21 cellular contexts compared by ENCODE assay signal in the genomic region with DNA sequence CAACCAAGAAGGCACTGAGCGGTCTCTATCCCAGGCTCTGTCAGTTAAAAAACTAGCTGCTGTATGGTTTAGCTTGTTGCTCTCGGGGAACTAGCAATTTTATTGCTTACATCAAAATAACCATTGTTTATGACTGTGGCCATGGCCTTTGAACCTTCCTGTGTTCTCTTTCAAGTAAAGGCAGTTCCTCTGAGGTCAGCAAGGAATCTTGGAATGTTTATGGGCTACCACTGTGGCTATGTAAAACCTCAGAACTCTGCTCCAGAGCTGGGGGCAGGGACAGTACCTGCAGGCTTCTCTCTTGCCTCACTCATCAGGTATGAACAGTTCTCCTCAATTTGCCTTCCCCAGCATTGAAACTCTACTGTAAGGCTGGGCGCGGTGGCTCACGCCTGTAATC.
DNase-seq lines count a peak whose midpoint lies in the region; ATAC-seq, FAIRE-seq and TF ChIP-seq lines count a peak whose summit lies in the region.
"Had no signal": no experiment of that assay in that cellular context is flagged by ENCODE, and none has a peak within 500 bp of the region (broad histone marks: within the 10 kb centered on the region; RNA-seq: fewer than 3 reads in every experiment).

No MANE protein-coding gene starts in this region.

- FAIRE-seq in urothelium cell line (lab: Jason Lieb, UNC), result no peak
- FAIRE-seq: GM12891 had no signal

- no peak for ATAC-seq in GM18519 (IDR thresholded peaks at IDR 0.05; ENCODE audit: low FRiP score, unreplicated experiment)
- ATAC-seq in GM21825 (IDR thresholded peaks at IDR 0.05; ENCODE audit: unreplicated experiment), result no peak
- ATAC-seq in HG03460 (IDR thresholded peaks at IDR 0.05; ENCODE audit: unreplicated experiment), result no peak
- ATAC-seq: activated CD4-positive, alpha-beta T cell treated with anti-CD3 and anti-CD28 coated beads for 36 hours; naive thymus-derived CD8-positive, alpha-beta T cell had no signal

- H3K4me3 ChIP-seq in HFF-Myc (replicated peaks; ENCODE audit: low read depth, low read length), result no peak overlapping the region

- DNase-seq in HFF-Myc (ENCODE audit: extremely low read depth, low read depth), result peak; percentile 46
- peak; percentile 34 for DNase-seq in amniotic epithelial cell (ENCODE audit: low read depth)
- DNase-seq in glomerular visceral epithelial cell (ENCODE audit: extremely low spot score), result peak; percentile 11
- peak; percentile 78 for DNase-seq in urothelium cell line (ENCODE audit: low spot score)
- DNase-seq: activated CD4-positive, alpha-beta T cell treated with anti-CD3 and anti-CD28 coated beads for 36 hours; activated naive CD8-positive, alpha-beta T cell treated with anti-CD3 and anti-CD28 coated beads, Interleukin-2, amount 10 ng/mL, durations not matched to agents 7 days and 5 days; C1 segment of cervical spinal cord; caudate nucleus; erythroblast; immature natural killer cell; KG1; naive thymus-derived CD8-positive, alpha-beta T cell; NCI-H1092; NCI-H2081; NCI-H446 treated with DMSO at 0.1 percent for 48 hours; NK-92 treated with Interleukin-12 subunit alpha and Interleukin-12 subunit beta, amount 100 ng/mL, for 24 hours; SK-N-SH had no signal

- no peak for TF ChIP-seq CTCF in HFF-Myc (IDR thresholded peaks at IDR 0.05; ENCODE audit: low read depth, low read length, missing control alignments)

Comparison
In these comparisons a context has a peak if more than half of its experiments do, and no peak if none do; other contexts are left out.
1. DNase-seq: peak in every context shown above with its lines; median percentile 78 in urothelium cell line; 46 in HFF-Myc; 34 in amniotic epithelial cell; 11 in glomerular visceral epithelial cell.